Comparison of ENCODE assay signal across 27 cellular contexts in genomic region chr7:96205665-96206064, GRCh38.
"Had no signal": no experiment of that assay in that cellular context is flagged by ENCODE, and none has a peak within 500 bp of the region (broad histone marks: within the 10 kb centered on the region; RNA-seq: fewer than 3 reads in every experiment).

No MANE protein-coding gene starts in this region.

- DNase-seq: hippocampal formation; kidney glomerular epithelial cell; left cardiac atrium; left ventricle myocardium inferior; mesendoderm; naive thymus-derived CD4-positive, alpha-beta T cell; occipital lobe; stimulated activated CD4-positive, alpha-beta T cell treated with anti-CD3 and anti-CD28 coated beads, Interleukin-12 subunit alpha, Interleukin-12 subunit beta, amount 100 ng/mL, for 4 hours; stimulated activated CD4-positive, alpha-beta T cell treated with anti-CD3 and anti-CD28 coated beads, Interleukin-15, amount 100 ng/mL, for 24 hours; stimulated activated CD4-positive, alpha-beta T cell treated with anti-CD3 and anti-CD28 coated beads, Interleukin-2, amount 100 ng/mL, for 24 hours; stimulated activated CD4-positive, alpha-beta T cell treated with anti-CD3 and anti-CD28 coated beads, Interleukin-4, amount 100 ng/mL, for 1 hour; stimulated activated naive B cell treated with anti-CD40 and anti-IgM and Interleukin-4, amounts not matched to agents 10 μg/mL and 1 μg/mL and 100 μg/mL, for 72 hours; stimulated activated naive CD8-positive, alpha-beta T cell treated with anti-CD3 and anti-CD28 coated beads, Interleukin-15, Interleukin-2, amounts not matched to agents 100 U/mL and 50 U/mL, for 24 hours; stomach; testis; thyroid gland; transverse colon; upper lobe of left lung had no signal

- ATAC-seq: left cardiac atrium; naive thymus-derived CD4-positive, alpha-beta T cell; natural killer cell treated with Interleukin-12 subunit alpha and Interleukin-12 subunit beta and Interleukin-15 and Interleukin-18, amount 100 ng/mL, for 72 hours; sciatic nerve; stimulated activated naive B cell treated with anti-CD40 and anti-IgM and Interleukin-4, amounts not matched to agents 10 μg/mL and 1 μg/mL and 100 μg/mL, for 72 hours; stimulated activated naive CD8-positive, alpha-beta T cell treated with anti-CD3 and anti-CD28 coated beads, Interleukin-15, Interleukin-2, amounts not matched to agents 100 U/mL and 50 U/mL, for 24 hours had no signal

- H3K27me3 Mint-ChIP-seq: naive thymus-derived CD4-positive, alpha-beta T cell; natural killer cell treated with Interleukin-12 subunit alpha and Interleukin-12 subunit beta and Interleukin-15 and Interleukin-18, amount 100 ng/mL, for 72 hours; stimulated activated naive B cell treated with anti-CD40 and anti-IgM and Interleukin-4, amounts not matched to agents 10 μg/mL and 1 μg/mL and 100 μg/mL, for 72 hours had no signal

- H3K36me3 Mint-ChIP-seq: natural killer cell treated with Interleukin-12 subunit alpha and Interleukin-12 subunit beta and Interleukin-15 and Interleukin-18, amount 100 ng/mL, for 72 hours had no signal

- H3K36me3 ChIP-seq: thyroid gland, vagina had no signal

- H3K4me1 Mint-ChIP-seq: naive thymus-derived CD4-positive, alpha-beta T cell had no signal

- H3K4me1 ChIP-seq: left ventricle myocardium inferior, parathyroid adenoma, right atrium auricular region, stomach, thyroid gland, upper lobe of left lung, vagina had no signal

- H3K27ac Mint-ChIP-seq: mesothelial cell of epicardium; natural killer cell treated with Interleukin-12 subunit alpha and Interleukin-12 subunit beta and Interleukin-15 and Interleukin-18, amount 100 ng/mL, for 72 hours; stimulated activated naive B cell treated with anti-CD40 and anti-IgM and Interleukin-4, amounts not matched to agents 10 μg/mL and 1 μg/mL and 100 μg/mL, for 72 hours had no signal

- H3K9me3 Mint-ChIP-seq: mesothelial cell of epicardium; naive thymus-derived CD4-positive, alpha-beta T cell; natural killer cell treated with Interleukin-12 subunit alpha and Interleukin-12 subunit beta and Interleukin-15 and Interleukin-18, amount 100 ng/mL, for 72 hours; stimulated activated naive B cell treated with anti-CD40 and anti-IgM and Interleukin-4, amounts not matched to agents 10 μg/mL and 1 μg/mL and 100 μg/mL, for 72 hours had no signal

- H3K27ac ChIP-seq: left ventricle myocardium inferior, parathyroid adenoma, right atrium auricular region, skin epidermis, stomach, testis, thyroid gland, transverse colon, upper lobe of left lung, vagina had no signal

- H3K4me3 Mint-ChIP-seq: mesothelial cell of epicardium; naive thymus-derived CD4-positive, alpha-beta T cell; natural killer cell treated with Interleukin-12 subunit alpha and Interleukin-12 subunit beta and Interleukin-15 and Interleukin-18, amount 100 ng/mL, for 72 hours; stimulated activated naive B cell treated with anti-CD40 and anti-IgM and Interleukin-4, amounts not matched to agents 10 μg/mL and 1 μg/mL and 100 μg/mL, for 72 hours had no signal

- H3K9me3 ChIP-seq: left ventricle myocardium inferior, right atrium auricular region, stomach, testis, thyroid gland, transverse colon, upper lobe of left lung, vagina had no signal

- FAIRE-seq: keratinocyte had no signal

- H3K4me3 ChIP-seq: left ventricle myocardium inferior, lung, right atrium auricular region, skin epidermis, stomach, testis, thyroid gland, transverse colon, upper lobe of left lung, vagina had no signal
